In the genomic region with DNA sequence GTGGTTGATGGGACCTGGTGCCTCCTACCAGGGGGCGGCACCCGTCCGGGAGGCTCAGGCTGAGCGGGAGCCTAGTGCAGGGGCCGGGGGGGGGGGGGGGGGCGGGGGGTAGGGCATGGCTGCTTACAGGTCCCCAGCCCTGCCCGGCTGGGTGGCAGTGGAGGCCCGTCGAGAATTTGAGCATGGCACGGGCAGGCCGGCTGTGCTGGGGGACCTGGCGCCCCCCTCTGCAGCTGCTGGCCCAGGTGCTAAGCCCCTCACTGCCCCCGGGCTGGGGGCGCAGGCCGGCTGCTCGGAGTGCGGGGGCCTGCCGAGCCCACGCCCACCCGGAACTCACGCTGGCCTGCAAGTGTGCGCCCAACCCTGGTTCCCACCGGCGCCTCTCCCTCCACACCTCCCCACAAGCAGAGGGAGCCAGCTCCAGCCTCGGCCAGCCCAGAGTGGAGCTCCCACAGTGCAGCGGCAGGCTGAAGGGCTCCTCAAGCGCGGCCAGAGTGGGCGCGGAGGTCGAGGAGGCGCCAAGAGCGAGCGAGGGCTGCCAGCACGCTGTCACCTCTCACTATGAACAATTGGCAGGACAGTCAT, we compare ENCODE assay signal across 27 cellular contexts.
DNase-seq lines count a peak whose midpoint lies in the region; ATAC-seq and TF ChIP-seq lines count a peak whose summit lies in the region.
"Had no signal": no experiment of that assay in that cellular context is flagged by ENCODE, and none has a peak within 500 bp of the region (broad histone marks: within the 10 kb centered on the region; RNA-seq: fewer than 3 reads in every experiment).

No MANE protein-coding gene starts in this region.

- H3K4me1 Mint-ChIP-seq in T-helper 2 cell treated with Interferon-gamma antibody and Interleukin-4, amounts not matched to agents 5 μg/mL and 100 μg/mL, for 36 hours (ENCODE audit: low read depth): peaks cover 40% of the 10 kb centered on the region
- peaks cover 33% of the 10 kb centered on the region for H3K4me1 Mint-ChIP-seq in T-helper 17 cell
- peaks cover 33 to 34% of the 10 kb centered on the region in 2 donors for H3K4me1 Mint-ChIP-seq in natural killer cell treated with Interleukin-12 subunit alpha and Interleukin-12 subunit beta and Interleukin-15 and Interleukin-18, amount 100 ng/mL, for 72 hours (ENCODE audit: low read depth in 2 of 2)
- H3K4me1 Mint-ChIP-seq in osteocyte (ENCODE audit: unreplicated experiment): peaks cover 28% of the 10 kb centered on the region

- no peaks in the 10 kb centered on the region for H3K9me3 Mint-ChIP-seq in T-helper 2 cell treated with Interferon-gamma antibody and Interleukin-4, amounts not matched to agents 5 μg/mL and 100 μg/mL, for 36 hours
- no peaks in the 10 kb centered on the region for H3K9me3 Mint-ChIP-seq in natural killer cell treated with Interleukin-12 subunit alpha and Interleukin-12 subunit beta and Interleukin-15 and Interleukin-18, amount 100 ng/mL, for 72 hours
- H3K9me3 Mint-ChIP-seq in osteocyte (ENCODE audit: unreplicated experiment): no peaks in the 10 kb centered on the region

- H3K4me3 Mint-ChIP-seq in T-helper 2 cell treated with Interferon-gamma antibody and Interleukin-4, amounts not matched to agents 5 μg/mL and 100 μg/mL, for 36 hours: peak overlapping the region; percentile 30
- H3K4me3 Mint-ChIP-seq in T-helper 17 cell (peak overlapping the region; percentile 3), osteocyte (ENCODE audit: unreplicated experiment) (no peak overlapping the region)
- no peak overlapping the region for H3K4me3 Mint-ChIP-seq in natural killer cell treated with Interleukin-12 subunit alpha and Interleukin-12 subunit beta and Interleukin-15 and Interleukin-18, amount 100 ng/mL, for 72 hours

- H3K4me3 ChIP-seq in BLaER1 (no peak overlapping the region), WERI-Rb-1 (ENCODE audit: low read depth, low read length) (no peak overlapping the region)
- H3K4me3 ChIP-seq: adrenal gland, body of pancreas, GM12878, MG63, right lobe of liver, upper lobe of right lung had no signal

- no peaks in the 10 kb centered on the region for H3K27me3 Mint-ChIP-seq in T-helper 2 cell treated with Interferon-gamma antibody and Interleukin-4, amounts not matched to agents 5 μg/mL and 100 μg/mL, for 36 hours (ENCODE audit: low read depth)
- H3K27me3 Mint-ChIP-seq in T-helper 17 cell (no peaks in the 10 kb centered on the region), osteocyte (ENCODE audit: unreplicated experiment) (no peaks in the 10 kb centered on the region)
- H3K27me3 Mint-ChIP-seq in natural killer cell treated with Interleukin-12 subunit alpha and Interleukin-12 subunit beta and Interleukin-15 and Interleukin-18, amount 100 ng/mL, for 72 hours: no peaks in the 10 kb centered on the region
- H3K27me3 Mint-ChIP-seq: progenitor cell of endocrine pancreas had no signal

- TF ChIP-seq CTCF in WERI-Rb-1 (IDR thresholded peaks at IDR 0.05; ENCODE audit: low read depth, low read length) (no peak), osteocyte (IDR thresholded peaks at IDR 0.05) (no peak)

- no peak for ATAC-seq in T-helper 17 cell
- no peak for ATAC-seq in natural killer cell treated with Interleukin-12 subunit alpha and Interleukin-12 subunit beta and Interleukin-15 and Interleukin-18, amount 100 ng/mL, for 72 hours
- ATAC-seq: body of pancreas, esophagus mucosa, GM12878, upper lobe of right lung had no signal

- H3K4me2 ChIP-seq in BLaER1: peak overlapping the region; percentile 53

- peaks cover 41% of the 10 kb centered on the region for H3K4me1 ChIP-seq in BLaER1
- H3K4me1 ChIP-seq: adrenal gland, body of pancreas, right lobe of liver had no signal

- H3K9me3 ChIP-seq in BLaER1 (peaks cover 7% of the 10 kb centered on the region; the same call in 1 of the 2 replicates), T-helper 17 cell (ENCODE audit: control insufficient read depth, low read length, poor library complexity, severe bottlenecking) (no peaks in the 10 kb centered on the region), WERI-Rb-1 (ENCODE audit: severe bottlenecking) (no peaks in the 10 kb centered on the region)
- H3K9me3 ChIP-seq: adrenal gland, body of pancreas, MG63, neutrophil, right lobe of liver, upper lobe of right lung had no signal

- no peaks in the 10 kb centered on the region for H4K20me1 ChIP-seq in BLaER1

- H3K9ac ChIP-seq in BLaER1: no peak overlapping the region

- H3K27me3 ChIP-seq in BLaER1 (no peaks in the 10 kb centered on the region), WERI-Rb-1 (ENCODE audit: insufficient read depth, low read depth, severe bottlenecking) (no peaks in the 10 kb centered on the region)
- H3K27me3 ChIP-seq: adrenal gland, body of pancreas, MG63, neutrophil, right lobe of liver, upper lobe of right lung had no signal

- peak overlapping the region; percentile 58 for H3K27ac Mint-ChIP-seq in T-helper 2 cell treated with Interferon-gamma antibody and Interleukin-4, amounts not matched to agents 5 μg/mL and 100 μg/mL, for 36 hours
- H3K27ac Mint-ChIP-seq in T-helper 17 cell: no peak overlapping the region
- peak overlapping the region; percentile 68 to 79 for H3K27ac Mint-ChIP-seq in natural killer cell treated with Interleukin-12 subunit alpha and Interleukin-12 subunit beta and Interleukin-15 and Interleukin-18, amount 100 ng/mL, for 72 hours
- no peak overlapping the region for H3K27ac Mint-ChIP-seq in osteocyte (ENCODE audit: unreplicated experiment)
- H3K27ac Mint-ChIP-seq: progenitor cell of endocrine pancreas had no signal

- H3K27ac ChIP-seq in BLaER1 (no peak overlapping the region), WERI-Rb-1 (no peak overlapping the region)
- H3K27ac ChIP-seq: adrenal gland, body of pancreas, neutrophil, right lobe of liver, upper lobe of right lung had no signal

- peaks cover 24% of the 10 kb centered on the region for H3K36me3 Mint-ChIP-seq in T-helper 2 cell treated with Interferon-gamma antibody and Interleukin-4, amounts not matched to agents 5 μg/mL and 100 μg/mL, for 36 hours (ENCODE audit: low read depth)
- H3K36me3 Mint-ChIP-seq in T-helper 17 cell (ENCODE audit: low read depth) (no peaks in the 10 kb centered on the region), osteocyte (ENCODE audit: unreplicated experiment) (no peaks in the 10 kb centered on the region)
- H3K36me3 Mint-ChIP-seq in natural killer cell treated with Interleukin-12 subunit alpha and Interleukin-12 subunit beta and Interleukin-15 and Interleukin-18, amount 100 ng/mL, for 72 hours: peaks cover 7% of the 10 kb centered on the region

- H3K36me3 ChIP-seq in BLaER1: peaks cover 10% of the 10 kb centered on the region
- H3K36me3 ChIP-seq in WERI-Rb-1: no peaks in the 10 kb centered on the region
- H3K36me3 ChIP-seq: adrenal gland, right lobe of liver, upper lobe of right lung had no signal

- DNase-seq in T-helper 2 cell treated with Interferon-gamma antibody and Interleukin-4, amounts not matched to agents 5 μg/mL and 100 μg/mL, for 36 hours (ENCODE audit: low spot score): no peak
- no peak for DNase-seq in T-helper 2 cell
- DNase-seq in T-helper 17 cell: no peak
- DNase-seq in natural killer cell treated with Interleukin-12 subunit alpha and Interleukin-12 subunit beta and Interleukin-15 and Interleukin-18, amount 100 ng/mL, for 72 hours (ENCODE audit: low spot score): no peak
- no peak for DNase-seq in WERI-Rb-1
- no peak for DNase-seq in osteocyte (ENCODE audit: extremely low spot score, unreplicated experiment)
- no peak for DNase-seq in AG08395 (ENCODE audit: low spot score)
- DNase-seq: 8988T; body of pancreas; DMS 273 treated with DMSO at 0.1 percent for 48 hours; foreskin fibroblast; KG1; MG63; NCI-H1105; NCI-H1930; NCI-H2171 treated with DMSO at 0.1 percent for 48 hours; NCI-H510A treated with DMSO at 0.1 percent for 48 hours; right lobe of liver; RPMI8226; stimulated activated CD4-positive, alpha-beta T cell treated with anti-CD3 and anti-CD28 coated beads, Interleukin-2, amount 100 ng/mL, for 48 hours; upper lobe of right lung had no signal

Comparison
In these comparisons a context has a peak if more than half of its experiments do, and no peak if none do; other contexts are left out.
1. H3K27ac Mint-ChIP-seq: peak in T-helper 2 cell treated with Interferon-gamma antibody and Interleukin-4, amounts not matched to agents 5 μg/mL and 100 μg/mL, for 36 hours (single experiment) and natural killer cell treated with Interleukin-12 subunit alpha and Interleukin-12 subunit beta and Interleukin-15 and Interleukin-18, amount 100 ng/mL, for 72 hours (2 of 2); none in T-helper 17 cell (single experiment) and osteocyte (single experiment).
2. H3K4me3 Mint-ChIP-seq: peak in T-helper 2 cell treated with Interferon-gamma antibody and Interleukin-4, amounts not matched to agents 5 μg/mL and 100 μg/mL, for 36 hours (single experiment) and T-helper 17 cell (single experiment); none in natural killer cell treated with Interleukin-12 subunit alpha and Interleukin-12 subunit beta and Interleukin-15 and Interleukin-18, amount 100 ng/mL, for 72 hours (single experiment) and osteocyte (single experiment).